Comparison of ENCODE assay signal across 9 cellular contexts in the genomic region with DNA sequence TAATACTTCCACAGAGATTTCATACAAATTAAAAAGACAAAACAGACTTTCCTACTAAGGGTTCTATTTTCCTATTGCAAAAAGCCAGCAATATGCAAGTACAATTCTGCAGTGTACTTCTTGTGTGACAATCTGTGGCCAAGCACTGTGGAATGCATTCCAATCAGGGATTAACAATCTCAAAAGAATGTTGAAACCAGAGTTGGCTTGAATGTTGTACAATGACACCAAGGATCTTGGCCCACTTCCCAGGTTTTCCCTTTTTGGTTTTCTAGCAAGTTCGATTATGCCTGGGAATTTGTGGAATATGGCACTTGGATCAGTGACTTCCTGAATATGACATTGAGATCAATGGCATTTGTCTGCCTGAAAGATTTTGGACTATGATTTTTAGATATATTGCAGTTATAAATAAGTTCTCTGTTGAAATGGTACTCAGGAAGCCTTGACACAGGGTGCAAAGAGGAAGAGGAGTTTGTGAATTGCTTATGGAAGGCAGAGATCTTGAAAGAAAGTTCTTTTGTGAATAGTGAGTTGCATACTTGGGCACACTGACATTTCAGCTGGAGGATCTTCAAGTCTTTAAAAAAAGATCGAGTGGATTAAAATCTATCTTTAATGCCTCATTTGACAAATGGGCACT.
A peak's percentile ranks its signal among the peaks of the same experiment; 100 is the strongest.
DNase-seq lines count a peak whose midpoint lies in the region; ATAC-seq and TF ChIP-seq lines count a peak whose summit lies in the region.
"Had no signal": no experiment of that assay in that cellular context is flagged by ENCODE, and none has a peak within 500 bp of the region (broad histone marks: within the 10 kb centered on the region; RNA-seq: fewer than 3 reads in every experiment).

No MANE protein-coding gene starts in this region.

- peak overlapping the region; percentile 50 for H3K27ac ChIP-seq in cardiac muscle cell
- H3K27ac ChIP-seq in psoas muscle: no peak overlapping the region

- TF ChIP-seq CTCF in cardiac muscle cell (IDR thresholded peaks at IDR 0.05; ENCODE audit: low read depth, low read length): no peak
- TF ChIP-seq CTCF in psoas muscle (IDR thresholded peaks at IDR 0.05): no peak

- H3K9me3 ChIP-seq in adipocyte (ENCODE audit: control insufficient read depth, low read length) (no peaks in the 10 kb centered on the region), cardiac muscle cell (ENCODE audit: low read depth) (no peaks in the 10 kb centered on the region), psoas muscle (no peaks in the 10 kb centered on the region)

- intact Hi-C loops in psoas muscle (cut with DNase I): no loop called here

- H3K27me3 ChIP-seq in adipocyte (replicated peaks; ENCODE audit: control insufficient read depth, insufficient read depth, low read length) (no peaks in the 10 kb centered on the region), cardiac muscle cell (no peaks in the 10 kb centered on the region), psoas muscle (ENCODE audit: insufficient read depth in 3 of 3, low read length in 2 of 3) (no peaks in the 10 kb centered on the region)

- DNase-seq in EH (ENCODE audit: low read depth) (peak; percentile 94), adipocyte (ENCODE audit: low read depth) (peak; percentile 91), cardiac muscle cell (ENCODE audit: low read depth in 1 of 2, low spot score in 1 of 2) (peak; percentile 59 to 87), psoas muscle (no peak), SKM-1 treated with dmso at 0.1 percent for 144 hours (lab: John Stamatoyannopoulos, UW; ENCODE audit: unreplicated experiment) (no peak), COR-L47 (lab: John Stamatoyannopoulos, UW) (no peak)
- DNase-seq in natural killer cell treated with Interleukin-12 subunit alpha and Interleukin-12 subunit beta and Interleukin-15 and Interleukin-18, amount 100 ng/mL, for 72 hours (ENCODE audit: low spot score): no peak
- DNase-seq in NK-92 treated with Interleukin-12 subunit alpha and Interleukin-12 subunit beta, amount 100 ng/mL, for 24 hours (lab: John Stamatoyannopoulos, UW): no peak
- DNase-seq: activated naive CD8-positive, alpha-beta T cell treated with anti-CD3 and anti-CD28 coated beads, Interleukin-2, amount 10 ng/mL, durations not matched to agents 7 days and 5 days had no signal

- peak overlapping the region; percentile 43 for H3K9ac ChIP-seq in adipocyte (ENCODE audit: low read length)

- peak in 3 of 4 donors; percentile 38 to 74 (median 48) for ATAC-seq in psoas muscle
- ATAC-seq in natural killer cell treated with Interleukin-12 subunit alpha and Interleukin-12 subunit beta and Interleukin-15 and Interleukin-18, amount 100 ng/mL, for 72 hours: no peak

- H3K4me1 ChIP-seq in adipocyte (ENCODE audit: control insufficient read depth, insufficient read depth, low read length) (peaks cover 62% of the 10 kb centered on the region), cardiac muscle cell (ENCODE audit: low read depth) (peaks cover 5% of the 10 kb centered on the region), psoas muscle (peaks cover 5% of the 10 kb centered on the region)

- 10 to 11% (median 11%) methylated on average over 2 of the region's 2 CpGs for WGBS in psoas muscle, 3 donors

- no peak overlapping the region for H3K4me3 Mint-ChIP-seq in natural killer cell treated with Interleukin-12 subunit alpha and Interleukin-12 subunit beta and Interleukin-15 and Interleukin-18, amount 100 ng/mL, for 72 hours
- H3K4me3 Mint-ChIP-seq: activated naive CD8-positive, alpha-beta T cell treated with anti-CD3 and anti-CD28 coated beads, Interleukin-2, amount 10 ng/mL, durations not matched to agents 7 days and 5 days had no signal

- peaks cover 4% of the 10 kb centered on the region for H3K36me3 ChIP-seq in adipocyte (ENCODE audit: control insufficient read depth, insufficient read depth, low read length, severe bottlenecking)
- peaks cover 5% of the 10 kb centered on the region for H3K36me3 ChIP-seq in cardiac muscle cell
- H3K36me3 ChIP-seq in psoas muscle (ENCODE audit: insufficient read depth in 1 of 2, low read depth in 1 of 2): no peaks in the 10 kb centered on the region

- peak overlapping the region; percentile 60 for H3K4me3 ChIP-seq in adipocyte (ENCODE audit: low read length)
- H3K4me3 ChIP-seq in cardiac muscle cell: no peak overlapping the region
- H3K4me3 ChIP-seq in psoas muscle: no peak overlapping the region

- H3K4me1 Mint-ChIP-seq in natural killer cell treated with Interleukin-12 subunit alpha and Interleukin-12 subunit beta and Interleukin-15 and Interleukin-18, amount 100 ng/mL, for 72 hours (ENCODE audit: low read depth in 2 of 2): peaks cover 6 to 9% of the 10 kb centered on the region in 2 donors

- peaks cover 11% of the 10 kb centered on the region for H3K36me3 Mint-ChIP-seq in natural killer cell treated with Interleukin-12 subunit alpha and Interleukin-12 subunit beta and Interleukin-15 and Interleukin-18, amount 100 ng/mL, for 72 hours

- H3K27ac Mint-ChIP-seq in natural killer cell treated with Interleukin-12 subunit alpha and Interleukin-12 subunit beta and Interleukin-15 and Interleukin-18, amount 100 ng/mL, for 72 hours: no peak overlapping the region
- H3K27ac Mint-ChIP-seq: activated naive CD8-positive, alpha-beta T cell treated with anti-CD3 and anti-CD28 coated beads, Interleukin-2, amount 10 ng/mL, durations not matched to agents 7 days and 5 days had no signal

- H3K27me3 Mint-ChIP-seq in natural killer cell treated with Interleukin-12 subunit alpha and Interleukin-12 subunit beta and Interleukin-15 and Interleukin-18, amount 100 ng/mL, for 72 hours: no peaks in the 10 kb centered on the region
- H3K27me3 Mint-ChIP-seq: activated naive CD8-positive, alpha-beta T cell treated with anti-CD3 and anti-CD28 coated beads, Interleukin-2, amount 10 ng/mL, durations not matched to agents 7 days and 5 days had no signal

- H3K9me3 Mint-ChIP-seq in natural killer cell treated with Interleukin-12 subunit alpha and Interleukin-12 subunit beta and Interleukin-15 and Interleukin-18, amount 100 ng/mL, for 72 hours: no peaks in the 10 kb centered on the region

Comparison
In these comparisons a context has a peak if more than half of its experiments do, and no peak if none do; other contexts are left out.
1. DNase-seq: peak in EH (single experiment), adipocyte (single experiment) and cardiac muscle cell (2 of 2); none in psoas muscle (0 of 2), natural killer cell treated with Interleukin-12 subunit alpha and Interleukin-12 subunit beta and Interleukin-15 and Interleukin-18, amount 100 ng/mL, for 72 hours (single experiment), SKM-1 treated with dmso at 0.1 percent for 144 hours (single experiment), NK-92 treated with Interleukin-12 subunit alpha and Interleukin-12 subunit beta, amount 100 ng/mL, for 24 hours (single experiment) and COR-L47 (single experiment).
2. ATAC-seq: peak in psoas muscle (3 of 4); none in natural killer cell treated with Interleukin-12 subunit alpha and Interleukin-12 subunit beta and Interleukin-15 and Interleukin-18, amount 100 ng/mL, for 72 hours (0 of 2).